In genomic region chr22:41215926-41216325, GRCh38 we compare ENCODE assay signal across 1 cellular context.
TF ChIP-seq lines count a peak whose summit lies in the region.

No MANE protein-coding gene starts in this region.

TF ChIP-seq in IMR-90, 13 proteins besides CTCF, POLR2A, EP300 and RAD21 (continued from another document):
- TF ChIP-seq, protein P1, sequence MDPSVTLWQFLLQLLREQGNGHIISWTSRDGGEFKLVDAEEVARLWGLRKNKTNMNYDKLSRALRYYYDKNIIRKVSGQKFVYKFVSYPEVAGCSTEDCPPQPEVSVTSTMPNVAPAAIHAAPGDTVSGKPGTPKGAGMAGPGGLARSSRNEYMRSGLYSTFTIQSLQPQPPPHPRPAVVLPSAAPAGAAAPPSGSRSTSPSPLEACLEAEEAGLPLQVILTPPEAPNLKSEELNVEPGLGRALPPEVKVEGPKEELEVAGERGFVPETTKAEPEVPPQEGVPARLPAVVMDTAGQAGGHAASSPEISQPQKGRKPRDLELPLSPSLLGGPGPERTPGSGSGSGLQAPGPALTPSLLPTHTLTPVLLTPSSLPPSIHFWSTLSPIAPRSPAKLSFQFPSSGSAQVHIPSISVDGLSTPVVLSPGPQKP (IDR thresholded peaks at IDR 0.05; ENCODE audit: borderline replicate concordance, low read depth, low read length) = no peak
- TF ChIP-seq MXI1 (IDR thresholded peaks at IDR 0.05; ENCODE audit: borderline replicate concordance, low read depth, low read length) (no peak), NFE2L2 (IDR thresholded peaks at IDR 0.05; ENCODE audit: low read depth, low read length) (no peak), CHD1 (IDR thresholded peaks at IDR 0.05; ENCODE audit: low read depth, low read length) (no peak), FOS (IDR thresholded peaks at IDR 0.05; ENCODE audit: low read depth, low read length) (no peak), SMC3 (IDR thresholded peaks at IDR 0.05; ENCODE audit: low read depth, low read length) (no peak)
TF ChIP-seq in IMR-90: peak in this region for 0.
